ENCODE assay signal across 1 cellular context in genomic region chr2:200317975-200318374, GRCh38.
TF ChIP-seq lines count a peak whose summit lies in the region.

No MANE protein-coding gene starts in this region.

TF ChIP-seq in GM23338, 12 proteins besides CTCF, POLR2A, EP300 and RAD21 (continued from another document):
- no peak for TF ChIP-seq ZNF462 (CRISPR knock-in tag; IDR thresholded peaks at IDR 0.05)
- TF ChIP-seq JUNB (IDR thresholded peaks at IDR 0.05; ENCODE audit: unreplicated experiment) = no peak
- no peak for TF ChIP-seq EZH2phosphoT487 (IDR thresholded peaks at IDR 0.05; ENCODE audit: unreplicated experiment)
- no peak for TF ChIP-seq STAT1 (IDR thresholded peaks at IDR 0.05; ENCODE audit: unreplicated experiment)
- TF ChIP-seq EZH2 (IDR thresholded peaks at IDR 0.05; ENCODE audit: low read depth, unreplicated experiment) = no peak
- no peak for TF ChIP-seq NANOG (IDR thresholded peaks at IDR 0.05; ENCODE audit: borderline replicate concordance)
- TF ChIP-seq ETS1 (IDR thresholded peaks at IDR 0.05) = no peak
- TF ChIP-seq POLR2AphosphoS5 (IDR thresholded peaks at IDR 0.05; ENCODE audit: low read depth) = no peak
- TF ChIP-seq ZNF331 (CRISPR knock-in tag; IDR thresholded peaks at IDR 0.05; ENCODE audit: low read depth) = no peak
- TF ChIP-seq REST (IDR thresholded peaks at IDR 0.05; ENCODE audit: unreplicated experiment) = no peak
- no peak for TF ChIP-seq ZNF114 (CRISPR knock-in tag; IDR thresholded peaks at IDR 0.05)
